18 cellular contexts compared by ENCODE assay signal in the genomic region with DNA sequence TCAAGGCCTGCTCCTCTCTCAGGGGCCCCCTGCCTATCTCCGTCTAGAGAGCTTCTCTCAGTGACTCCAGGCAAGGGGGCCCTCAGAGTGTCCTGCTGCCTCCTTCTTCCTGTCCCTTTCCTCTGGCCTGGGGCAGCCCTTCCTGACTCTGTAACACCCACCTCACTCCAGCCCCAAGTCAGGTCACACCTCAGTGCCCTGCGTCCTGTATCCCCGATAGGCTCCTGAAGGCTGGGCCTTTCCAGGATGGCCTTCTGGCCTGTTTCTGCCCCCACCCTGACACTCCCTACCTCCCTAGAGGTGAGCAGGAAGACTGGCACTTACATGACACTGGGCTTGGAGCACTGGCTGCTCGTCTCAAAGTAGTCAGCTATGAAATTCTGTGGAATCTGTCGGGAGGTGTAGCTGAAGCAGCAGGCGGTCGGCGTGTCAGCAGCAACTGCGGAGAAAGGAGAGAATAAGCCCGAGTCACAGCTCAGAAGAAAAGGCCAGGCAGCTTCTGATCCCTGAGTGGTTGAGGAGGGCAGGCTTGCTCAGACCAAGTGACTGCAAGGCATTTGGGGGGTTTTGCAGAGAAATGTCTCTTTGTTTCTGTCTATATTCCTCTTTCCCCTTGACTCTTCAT. TPM values are rescaled to one million over a fixed set of nuclear protein-coding genes. Genes with fewer than 3 reads are reported as not detected.
A peak's percentile ranks its signal among the peaks of the same experiment; 100 is the strongest.
DNase-seq lines count a peak whose midpoint lies in the region; ATAC-seq, FAIRE-seq and TF ChIP-seq lines count a peak whose summit lies in the region.
"Had no signal": no experiment of that assay in that cellular context is flagged by ENCODE, and none has a peak within 500 bp of the region (broad histone marks: within the 10 kb centered on the region; RNA-seq: fewer than 3 reads in every experiment).

No MANE protein-coding gene starts in this region.

- H3K9me3 ChIP-seq in HepG2 (ENCODE audit: low read length) (no peaks in the 10 kb centered on the region), upper lobe of right lung (no peaks in the 10 kb centered on the region)
- H3K9me3 ChIP-seq: A549, SK-N-SH, transverse colon had no signal

- H3K4me3 Mint-ChIP-seq in activated T-cell treated with anti-CD3 and anti-CD28 coated beads, Interleukin-2, amount 50 U/mL, for 24 hours, result peak overlapping the region; percentile 1
- peak overlapping the region in 1 of 3 donors; percentile 34 for H3K4me3 Mint-ChIP-seq in T-cell

- H3K27ac ChIP-seq in HepG2 (ENCODE audit: extremely low read length, insufficient read depth, low read length), result no peak overlapping the region
- H3K27ac ChIP-seq in upper lobe of right lung, result peak overlapping the region; percentile 14
- H3K27ac ChIP-seq: A549, epithelial cell of prostate had no signal

- no peak for DNase-seq in activated T-cell treated with anti-CD3 and anti-CD28 coated beads, Interleukin-2, amount 50 U/mL, for 24 hours
- DNase-seq in activated T-cell treated with anti-CD3 and anti-CD28 coated beads, Interleukin-2, amount 50 U/mL, for 1 hour, result no peak
- DNase-seq in T-cell, result no peak
- no peak for DNase-seq in HepG2 (ENCODE audit: low spot score)
- DNase-seq in upper lobe of right lung, result no peak
- DNase-seq in stimulated activated naive CD4-positive, alpha-beta T cell (lab: John Stamatoyannopoulos, UW), result no peak
- DNase-seq: central memory CD4-positive, alpha-beta T cell; GOT3; kidney glomerular epithelial cell; NCI-H1436; NCI-H226; retina; SK-N-SH; transverse colon had no signal

- H3K36me3 Mint-ChIP-seq in activated T-cell treated with anti-CD3 and anti-CD28 coated beads, Interleukin-2, amount 50 U/mL, for 24 hours (ENCODE audit: low read depth), result no peaks in the 10 kb centered on the region
- no peaks in the 10 kb centered on the region for H3K36me3 Mint-ChIP-seq in T-cell

- H3K27ac Mint-ChIP-seq in activated T-cell treated with anti-CD3 and anti-CD28 coated beads, Interleukin-2, amount 50 U/mL, for 24 hours, result peak overlapping the region; percentile 14
- peak overlapping the region; percentile 57 to 69 for H3K27ac Mint-ChIP-seq in T-cell

- no peak overlapping the region for H3K9ac ChIP-seq in HepG2 (ENCODE audit: insufficient read depth, low read depth, low read length)
- H3K9ac ChIP-seq: SK-N-SH had no signal

- BruUV-seq in HepG2 (replicated peaks; lab: Mats Ljungman, UMichigan), result no TSS peak

- H3K4me2 ChIP-seq in HepG2 (ENCODE audit: low read depth, low read length), result no peak overlapping the region
- H3K4me2 ChIP-seq: A549, SK-N-SH had no signal

- no peaks in the 10 kb centered on the region for H3K79me2 ChIP-seq in HepG2 (ENCODE audit: insufficient read depth, low read length)

- TF ChIP-seq EP300 in HepG2 (IDR thresholded peaks at IDR 0.05; ENCODE audit: low read depth in 2 of 2, low read length in 2 of 2) (no peak), HepG2 (CRISPR knock-in tag; IDR thresholded peaks at IDR 0.05; ENCODE audit: borderline replicate concordance) (no peak)

- peaks cover 9% of the 10 kb centered on the region for H3K4me1 ChIP-seq in HepG2 (ENCODE audit: insufficient read depth, low read length)
- peaks cover 10% of the 10 kb centered on the region for H3K4me1 ChIP-seq in upper lobe of right lung

- H3K27me3 ChIP-seq in HepG2 (ENCODE audit: control insufficient read depth in 1 of 2, insufficient read depth in 2 of 2, low read length in 2 of 2) (peaks cover 4 to 24% of the 10 kb centered on the region in 2 experiments; a peak in 3 of 5 replicates), upper lobe of right lung (no peaks in the 10 kb centered on the region)

- intact Hi-C loops in HepG2 (cut with micrococcal nuclease; ENCODE audit: unreplicated experiment), result no loop called here
- intact Hi-C loops in upper lobe of right lung (cut with DNase I), result no loop called here

- H3K4me3 ChIP-seq in HepG2 (replicated peaks in 1 of 3; ENCODE audit: insufficient read depth in 1 of 3, low read depth in 2 of 3, low read length in 3 of 3) (no peak overlapping the region), upper lobe of right lung (no peak overlapping the region)
- H3K4me3 ChIP-seq: A549, transverse colon had no signal

- FAIRE-seq in HepG2 (lab: Jason Lieb, UNC), result no peak
- FAIRE-seq: A549 had no signal

- H2AFZ ChIP-seq in HepG2 (ENCODE audit: low read length), result no peak overlapping the region

- TF ChIP-seq RAD21 in HepG2 (CRISPR knock-in tag; IDR thresholded peaks at IDR 0.05), result no peak

- CTCF ChIA-PET in T-cell (lab: Charles Lee) (interaction anchor here in 1 of 2 donors (0.6 kb wide), 1 partner anchor 252 kb away, joined by 3 read pairs; no protein-coding TSS in a partner anchor), HepG2 (lab: Yijun Ruan, JAX; ENCODE audit: low intra/inter-chr PET ratio, low total read pairs) (no interaction called here)

- H4K20me1 ChIP-seq in HepG2 (ENCODE audit: insufficient read depth, low read length), result no peaks in the 10 kb centered on the region

- TF ChIP-seq POLR2A in HepG2 (IDR thresholded peaks at IDR 0.05; ENCODE audit: insufficient read depth in 1 of 2, low read depth in 2 of 2, low read length in 2 of 2), result no peak

- ATAC-seq in T-cell (replicated peaks in 1 of 4), result no peak
- ATAC-seq in HepG2, result peak; percentile 51; the same call in 2 of the 3 replicates
- ATAC-seq in upper lobe of right lung, result no peak
- ATAC-seq in GM19397 (IDR thresholded peaks at IDR 0.05; ENCODE audit: unreplicated experiment), result no peak
- no peak for ATAC-seq in HG03565 (IDR thresholded peaks at IDR 0.05; ENCODE audit: unreplicated experiment)
- ATAC-seq: A549 had no signal

- POLR2A ChIA-PET in T-cell (lab: Charles Lee), result no interaction called here
- POLR2A ChIA-PET in HepG2 (lab: Yijun Ruan, JAX), result no interaction called here

- in situ Hi-C loops in HepG2 (cut with HindIII; ENCODE audit: extremely low pct_ligation_motif_present, low pct_unique_long_range_greater_than_20kb), result no loop called here

- peaks cover 26% of the 10 kb centered on the region for H3K27me3 Mint-ChIP-seq in activated T-cell treated with anti-CD3 and anti-CD28 coated beads, Interleukin-2, amount 50 U/mL, for 24 hours
- peaks cover 21 to 36% of the 10 kb centered on the region in 2 donors for H3K27me3 Mint-ChIP-seq in T-cell

- peaks cover 40% of the 10 kb centered on the region for H3K4me1 Mint-ChIP-seq in activated T-cell treated with anti-CD3 and anti-CD28 coated beads, Interleukin-2, amount 50 U/mL, for 24 hours (ENCODE audit: low read depth)
- H3K4me1 Mint-ChIP-seq in T-cell, result peaks cover 8 to 57% (median 40%) of the 10 kb centered on the region in 3 donors

- H3K9me3 Mint-ChIP-seq in activated T-cell treated with anti-CD3 and anti-CD28 coated beads, Interleukin-2, amount 50 U/mL, for 24 hours, result no peaks in the 10 kb centered on the region
- H3K9me3 Mint-ChIP-seq in T-cell, result no peaks in the 10 kb centered on the region

- no peaks in the 10 kb centered on the region for H3K36me3 ChIP-seq in HepG2 (replicated peaks in 1 of 2; ENCODE audit: control insufficient read depth in 1 of 2, insufficient read depth in 2 of 2, low read length in 2 of 2)
- no peaks in the 10 kb centered on the region for H3K36me3 ChIP-seq in upper lobe of right lung
- H3K36me3 ChIP-seq: transverse colon had no signal

- WGBS in HepG2 (ENCODE audit: low lambda C conversion rate), result 43% methylated on average over 10 of the region's 10 CpGs

- TF ChIP-seq CTCF in HepG2 (CRISPR knock-in tag; IDR thresholded peaks at IDR 0.05) (no peak), upper lobe of right lung (IDR thresholded peaks at IDR 0.05) (no peak)

RNA-seq across cellular contexts. Expression of gene CCL3L1, which starts 1.0 kb away (rescaled TPM):
- total RNA-seq in T-cell, result 1 to 10 TPM; 1.1 to 7.5 (median 1.4) TPM
- not detected in 2 replicates for total RNA-seq in HepG2 (2016; rRNA removed; fragmentation: Illumina TruSeq; extraction: Trizol)
- total RNA-seq in HepG2 (2016; cell fraction: cytosol; rRNA removed; fragmentation: Illumina TruSeq; extraction: Trizol; ENCODE audit: low read depth), result not detected in 2 replicates
- total RNA-seq in HepG2 (2016; cell fraction: insoluble cytoplasmic fraction; rRNA removed; fragmentation: Illumina TruSeq; extraction: Trizol), result not detected in 2 replicates
- not detected in 2 replicates for total RNA-seq in HepG2 (2016; cell fraction: membrane; rRNA removed; fragmentation: Illumina TruSeq; extraction: Trizol)
- not detected in 2 replicates for total RNA-seq in HepG2 (2016; cell fraction: nucleus; rRNA removed; fragmentation: Illumina TruSeq; extraction: Trizol)
- polyA plus RNA-seq in HepG2 (2011; rRNA removed), result not detected in 2 replicates
- polyA plus RNA-seq in HepG2 (2011; cell fraction: cytosol; rRNA removed), result not detected in 2 replicates
- not detected in 2 replicates for polyA plus RNA-seq in HepG2 (2011; cell fraction: nucleus; rRNA removed)
- not detected in 2 replicates for polyA plus RNA-seq in HepG2 (2012)
- polyA plus RNA-seq in HepG2 (2016; cell fraction: cytosol; fragmentation: Illumina TruSeq; extraction: Trizol; ENCODE audit: low read depth), result not detected in 2 replicates
- not detected in 2 replicates for polyA plus RNA-seq in HepG2 (2016; cell fraction: insoluble cytoplasmic fraction; fragmentation: Illumina TruSeq; extraction: Trizol; ENCODE audit: low read depth)
- polyA plus RNA-seq in HepG2 (2016; cell fraction: membrane; fragmentation: Illumina TruSeq; extraction: Trizol; ENCODE audit: low read depth), result not detected in 2 replicates
- polyA plus RNA-seq in HepG2 (2016; cell fraction: nucleus; fragmentation: Illumina TruSeq; extraction: Trizol; ENCODE audit: insufficient read depth, low read depth), result not detected in 2 replicates
- 0.70 TPM in 1 of 2 replicates, not detected in the other for polyA minus RNA-seq in HepG2 (2011; rRNA and poly(A)+ RNA removed; ENCODE audit: low replicate concordance)
- not detected in 2 replicates for polyA minus RNA-seq in HepG2 (2011; cell fraction: cytosol; rRNA and poly(A)+ RNA removed)
- polyA minus RNA-seq in HepG2 (2011; cell fraction: nucleus; rRNA and poly(A)+ RNA removed), result not detected in 2 replicates
- 0.72 TPM for total RNA-seq in upper lobe of right lung
- polyA plus RNA-seq: A549, SK-N-SH had no signal

RNA-seq across cellular contexts. Expression of gene CCL4L2, which starts 15.3 kb away (rescaled TPM):
- total RNA-seq in T-cell, result 10 to 100 TPM in 1 of 5 donors, 1 to 10 TPM in 4; 1.1 to 12.6 (median 2.2) TPM
- not detected in 2 replicates for total RNA-seq in HepG2 (2016; rRNA removed; fragmentation: Illumina TruSeq; extraction: Trizol)
- not detected in 2 replicates for total RNA-seq in HepG2 (2016; cell fraction: cytosol; rRNA removed; fragmentation: Illumina TruSeq; extraction: Trizol; ENCODE audit: low read depth)
- total RNA-seq in HepG2 (2016; cell fraction: insoluble cytoplasmic fraction; rRNA removed; fragmentation: Illumina TruSeq; extraction: Trizol), result not detected in 2 replicates
- total RNA-seq in HepG2 (2016; cell fraction: membrane; rRNA removed; fragmentation: Illumina TruSeq; extraction: Trizol), result not detected in 2 replicates
- total RNA-seq in HepG2 (2016; cell fraction: nucleus; rRNA removed; fragmentation: Illumina TruSeq; extraction: Trizol), result not detected in 2 replicates
- not detected in 2 replicates for polyA plus RNA-seq in HepG2 (2011; rRNA removed)
- polyA plus RNA-seq in HepG2 (2011; cell fraction: cytosol; rRNA removed), result not detected in 2 replicates
- not detected in 2 replicates for polyA plus RNA-seq in HepG2 (2011; cell fraction: nucleus; rRNA removed)
- not detected in 2 replicates for polyA plus RNA-seq in HepG2 (2012)
- not detected in 2 replicates for polyA plus RNA-seq in HepG2 (2016; cell fraction: cytosol; fragmentation: Illumina TruSeq; extraction: Trizol; ENCODE audit: low read depth)
- polyA plus RNA-seq in HepG2 (2016; cell fraction: insoluble cytoplasmic fraction; fragmentation: Illumina TruSeq; extraction: Trizol; ENCODE audit: low read depth), result not detected in 2 replicates
- polyA plus RNA-seq in HepG2 (2016; cell fraction: membrane; fragmentation: Illumina TruSeq; extraction: Trizol; ENCODE audit: low read depth), result not detected in 2 replicates
- not detected in 2 replicates for polyA plus RNA-seq in HepG2 (2016; cell fraction: nucleus; fragmentation: Illumina TruSeq; extraction: Trizol; ENCODE audit: insufficient read depth, low read depth)
- not detected in 2 replicates for polyA minus RNA-seq in HepG2 (2011; rRNA and poly(A)+ RNA removed; ENCODE audit: low replicate concordance)
- polyA minus RNA-seq in HepG2 (2011; cell fraction: cytosol; rRNA and poly(A)+ RNA removed), result not detected in 2 replicates
- not detected in 2 replicates for polyA minus RNA-seq in HepG2 (2011; cell fraction: nucleus; rRNA and poly(A)+ RNA removed)
- total RNA-seq in upper lobe of right lung, result 4.5 TPM
- polyA plus RNA-seq: A549, SK-N-SH had no signal

RNA-seq across cellular contexts. Expression of gene TBC1D3B, which starts 19.1 kb away (rescaled TPM):
- total RNA-seq in T-cell, result 10 to 100 TPM in 4 of 5 donors, 1 to 10 TPM in 1; 6.1 to 13.7 (median 12.2) TPM
- 1.8 TPM in 1 of 2 replicates, not detected in the other for total RNA-seq in HepG2 (2016; rRNA removed; fragmentation: Illumina TruSeq; extraction: Trizol)
- 1.4 TPM in 1 of 2 replicates, not detected in the other for total RNA-seq in HepG2 (2016; cell fraction: cytosol; rRNA removed; fragmentation: Illumina TruSeq; extraction: Trizol; ENCODE audit: low read depth)
- 1.8 TPM in 1 of 2 replicates, not detected in the other for total RNA-seq in HepG2 (2016; cell fraction: insoluble cytoplasmic fraction; rRNA removed; fragmentation: Illumina TruSeq; extraction: Trizol)
- total RNA-seq in HepG2 (2016; cell fraction: membrane; rRNA removed; fragmentation: Illumina TruSeq; extraction: Trizol), result 0.74 and 1.3 TPM in 2 replicates
- total RNA-seq in HepG2 (2016; cell fraction: nucleus; rRNA removed; fragmentation: Illumina TruSeq; extraction: Trizol), result 5.9 and 6.1 TPM in 2 replicates
- polyA plus RNA-seq in HepG2 (2011; rRNA removed), result 1.1 and 2.1 TPM in 2 replicates
- 0.46 and 0.52 TPM in 2 replicates for polyA plus RNA-seq in HepG2 (2011; cell fraction: cytosol; rRNA removed)
- 12.8 and 13.4 TPM in 2 replicates for polyA plus RNA-seq in HepG2 (2011; cell fraction: nucleus; rRNA removed)
- 2.5 and 2.6 TPM in 2 replicates for polyA plus RNA-seq in HepG2 (2012)
- polyA plus RNA-seq in HepG2 (2016; cell fraction: cytosol; fragmentation: Illumina TruSeq; extraction: Trizol; ENCODE audit: low read depth), result not detected in 2 replicates
- polyA plus RNA-seq in HepG2 (2016; cell fraction: insoluble cytoplasmic fraction; fragmentation: Illumina TruSeq; extraction: Trizol; ENCODE audit: low read depth), result 0.50 TPM in 1 of 2 replicates, not detected in the other
- polyA plus RNA-seq in HepG2 (2016; cell fraction: membrane; fragmentation: Illumina TruSeq; extraction: Trizol; ENCODE audit: low read depth), result not detected in 2 replicates
- 12.6 and 14.8 TPM in 2 replicates for polyA plus RNA-seq in HepG2 (2016; cell fraction: nucleus; fragmentation: Illumina TruSeq; extraction: Trizol; ENCODE audit: insufficient read depth, low read depth)
- 0.42 and 1.9 TPM in 2 replicates for polyA minus RNA-seq in HepG2 (2011; rRNA and poly(A)+ RNA removed; ENCODE audit: low replicate concordance)
- not detected in 2 replicates for polyA minus RNA-seq in HepG2 (2011; cell fraction: cytosol; rRNA and poly(A)+ RNA removed)
- polyA minus RNA-seq in HepG2 (2011; cell fraction: nucleus; rRNA and poly(A)+ RNA removed), result 3.9 and 5.9 TPM in 2 replicates
- total RNA-seq in upper lobe of right lung, result 8.2 TPM
